ENCODE assay signal across 8 cellular contexts in genomic region chr11:46346886-46347636, GRCh38. TPM values are rescaled to one million over a fixed set of nuclear protein-coding genes. Genes with fewer than 3 reads are reported as not detected.
A peak's percentile ranks its signal among the peaks of the same experiment; 100 is the strongest.
DNase-seq lines count a peak whose midpoint lies in the region; ATAC-seq and TF ChIP-seq lines count a peak whose summit lies in the region.

Gene DGKZ, plus strand, starts transcription at chr11:46347463. Its CDS starts 197 bp downstream, at chr11:46347660.

- H3K9me3 Mint-ChIP-seq in activated T-cell treated with anti-CD3 and anti-CD28 coated beads, Interleukin-2, amount 50 U/mL, for 24 hours, result no peaks in the 10 kb centered on the region

- POLR2A ChIA-PET in PC-3 (lab: Charles Lee; ENCODE audit: unreplicated experiment), result interaction anchor here (0.5 kb wide), 1 partner anchor 104 kb away, joined by 4 read pairs; no protein-coding TSS in a partner anchor

- peaks cover 43% of the 10 kb centered on the region for H3K79me2 ChIP-seq in PC-3 (ENCODE audit: low read length)

- intact Hi-C loops in PC-3 (cut with micrococcal nuclease), result no loop called here

- peaks cover 12% of the 10 kb centered on the region for H3K4me1 ChIP-seq in PC-3 (ENCODE audit: insufficient read depth, low read length)
- H3K4me1 ChIP-seq in esophagus (ENCODE audit: control insufficient read depth in 2 of 2, insufficient read depth in 2 of 2, low read length in 1 of 2), result peaks cover 2 to 30% of the 10 kb centered on the region in 2 donors
- H3K4me1 ChIP-seq in muscle layer of colon (ENCODE audit: insufficient read depth, low read length), result peaks cover 29% of the 10 kb centered on the region

- DNase-seq in COR-L47 (lab: John Stamatoyannopoulos, UW), result peak; percentile 77
- peak; percentile 84 for DNase-seq in HK-2 (ENCODE audit: unreplicated experiment)
- peak; percentile 87 for DNase-seq in PC-3
- peak; percentile 96 for DNase-seq in activated T-cell treated with anti-CD3 and anti-CD28 coated beads, Interleukin-2, amount 50 U/mL, for 24 hours
- DNase-seq in stimulated activated CD8-positive, alpha-beta memory T cell treated with anti-CD3 and anti-CD28 coated beads, Interleukin-7, amount 100 ng/mL, for 24 hours (ENCODE audit: low read depth), result peak; percentile 59

- H4K20me1 ChIP-seq in PC-3 (ENCODE audit: low read length), result no peaks in the 10 kb centered on the region

- WGBS in esophagus, 2 donors, result 5 to 13% methylated on average over 37 to 80 of the region's 80 CpGs

- no peaks in the 10 kb centered on the region for H3K9me2 ChIP-seq in PC-3 (replicated peaks; ENCODE audit: low read length)

- no peaks in the 10 kb centered on the region for H3F3A ChIP-seq in PC-3 (ENCODE audit: low read length, unreplicated experiment)

- CTCF ChIA-PET in PC-3 (lab: Charles Lee), result no interaction called here

- H3K27ac ChIP-seq in PC-3 (ENCODE audit: low read length) (no peak within 1 kb of the TSS), esophagus (ENCODE audit: low read depth in 2 of 2, low read length in 1 of 2) (peak within 1 kb of the TSS; percentile 40 to 72), muscle layer of colon (ENCODE audit: low read depth, low read length) (no peak within 1 kb of the TSS)

- H3K9me3 ChIP-seq in PC-3 (ENCODE audit: low read length), result no peaks in the 10 kb centered on the region
- no peaks in the 10 kb centered on the region for H3K9me3 ChIP-seq in esophagus (ENCODE audit: control insufficient read depth in 2 of 2, insufficient read depth in 1 of 2, low read depth in 1 of 2, low read length in 1 of 2)
- no peaks in the 10 kb centered on the region for H3K9me3 ChIP-seq in muscle layer of colon (ENCODE audit: low read length)

- peaks cover 80% of the 10 kb centered on the region for H3K4me1 Mint-ChIP-seq in activated T-cell treated with anti-CD3 and anti-CD28 coated beads, Interleukin-2, amount 50 U/mL, for 24 hours (ENCODE audit: low read depth)

- peak within 1 kb of the TSS; percentile 81 for H3K4me3 ChIP-seq in PC-3 (ENCODE audit: low read length)
- H3K4me3 ChIP-seq in esophagus (ENCODE audit: low read depth in 1 of 2, low read length in 2 of 2), result peak within 1 kb of the TSS; percentile 71 to 84
- H3K4me3 ChIP-seq in muscle layer of colon (ENCODE audit: low read depth in 1 of 2, low read length in 2 of 2), result peak within 1 kb of the TSS; percentile 74 to 84

- H3K36me3 ChIP-seq in PC-3 (ENCODE audit: low read depth, low read length) (no peaks in the 10 kb centered on the region; the same call in 1 of the 2 replicates), esophagus (ENCODE audit: control insufficient read depth in 2 of 2, insufficient read depth in 2 of 2, low read length in 1 of 2) (no peaks in the 10 kb centered on the region), muscle layer of colon (ENCODE audit: insufficient read depth, low read length) (no peaks in the 10 kb centered on the region)

- H3K27me3 ChIP-seq in PC-3 (ENCODE audit: low read length) (no peaks in the 10 kb centered on the region), esophagus (ENCODE audit: control insufficient read depth in 1 of 2, insufficient read depth in 2 of 2, low read length in 2 of 2) (no peaks in the 10 kb centered on the region), muscle layer of colon (ENCODE audit: control insufficient read depth in 1 of 2, insufficient read depth in 2 of 2, low read length in 2 of 2) (no peaks in the 10 kb centered on the region)

- peak within 1 kb of the TSS; percentile 86 for H3K9ac ChIP-seq in PC-3 (ENCODE audit: low read length)
- H3K9ac ChIP-seq in muscle layer of colon (ENCODE audit: low read length), result peak within 1 kb of the TSS; percentile 50

- TF ChIP-seq CTCF in PC-3 (conservative IDR thresholded peaks at IDR 0.05; ENCODE audit: low read depth, low read length), result peak; percentile 38

- peak within 1 kb of the TSS; percentile 84 for H3K4me3 Mint-ChIP-seq in activated T-cell treated with anti-CD3 and anti-CD28 coated beads, Interleukin-2, amount 50 U/mL, for 24 hours

- H3K27ac Mint-ChIP-seq in activated T-cell treated with anti-CD3 and anti-CD28 coated beads, Interleukin-2, amount 50 U/mL, for 24 hours, result peak within 1 kb of the TSS; percentile 92

- peak within 1 kb of the TSS; percentile 82 for H2AFZ ChIP-seq in PC-3 (ENCODE audit: low read length)

- ATAC-seq in GM19452 (IDR thresholded peaks at IDR 0.05; ENCODE audit: unreplicated experiment) (peak; percentile 55), PC-3 (peak; percentile 82)

- peak within 1 kb of the TSS; percentile 99 for H3K4me2 ChIP-seq in PC-3 (ENCODE audit: low read length)

- peaks cover 40% of the 10 kb centered on the region for H3K36me3 Mint-ChIP-seq in activated T-cell treated with anti-CD3 and anti-CD28 coated beads, Interleukin-2, amount 50 U/mL, for 24 hours (ENCODE audit: low read depth)

- no peaks in the 10 kb centered on the region for H3K27me3 Mint-ChIP-seq in activated T-cell treated with anti-CD3 and anti-CD28 coated beads, Interleukin-2, amount 50 U/mL, for 24 hours

- no TSS peak for BruUV-seq in PC-3 (replicated peaks; lab: Mats Ljungman, UMichigan)

RNA-seq across cellular contexts. Expression of gene DGKZ, which starts in this region (rescaled TPM):
- 70.2 and 91.0 TPM in 2 replicates for total RNA-seq in PC-3 (2014; rRNA removed)
- 10 to 100 TPM; 27.3 to 36.6 TPM for polyA plus RNA-seq in esophagus

Comparison
In these comparisons a context has a peak if more than half of its experiments do, and no peak if none do; other contexts are left out.
1. H3K27ac ChIP-seq: peak in esophagus (2 of 2); none in PC-3 (single experiment) and muscle layer of colon (single experiment).
2. Peak in every context shown above with its lines, with median percentiles within 50 percentile points of each other: DNase-seq and H3K4me3 ChIP-seq.